ENCODE assay signal across 17 cellular contexts in the genomic region with DNA sequence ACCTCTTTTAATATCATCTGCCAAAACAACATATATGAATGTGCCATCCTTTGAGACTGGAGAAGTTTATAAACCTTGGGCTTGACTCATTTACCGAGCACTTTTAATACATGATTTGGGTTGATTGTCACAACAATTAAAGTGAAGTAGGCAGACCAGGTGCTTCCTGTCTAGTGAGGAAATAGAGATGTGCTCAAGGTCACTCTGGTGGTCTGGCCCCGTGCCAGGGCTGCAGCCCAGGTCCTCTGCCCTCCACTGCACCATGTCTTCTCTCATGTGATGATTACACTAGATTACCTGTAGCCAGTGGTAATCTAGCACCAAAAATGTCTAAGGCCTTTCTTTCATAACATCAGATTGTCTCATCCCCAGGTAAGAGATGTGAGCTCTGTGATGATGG.
DNase-seq lines count a peak whose midpoint lies in the region; ATAC-seq and TF ChIP-seq lines count a peak whose summit lies in the region.
"Had no signal": no experiment of that assay in that cellular context is flagged by ENCODE, and none has a peak within 500 bp of the region (broad histone marks: within the 10 kb centered on the region; RNA-seq: fewer than 3 reads in every experiment).

No MANE protein-coding gene starts in this region.

- peaks cover 3% of the 10 kb centered on the region for H3K27me3 Mint-ChIP-seq in activated CD8-positive, alpha-beta T cell treated with anti-CD3 and anti-CD28 coated beads for 36 hours
- H3K27me3 Mint-ChIP-seq: dendritic cell treated with granulocyte-macrophage colony-stimulating factor and Interleukin-4, amounts not matched to agents 40 ng/mL and 50 ng/mL, for 4 days had no signal

- intact Hi-C loops in activated CD8-positive, alpha-beta T cell treated with anti-CD3 and anti-CD28 coated beads for 36 hours (cut with micrococcal nuclease) = no loop called here

- peak; percentile 68 for ATAC-seq in HG03571 (IDR thresholded peaks at IDR 0.05; ENCODE audit: unreplicated experiment)
- no peak for ATAC-seq in activated CD8-positive, alpha-beta T cell treated with anti-CD3 and anti-CD28 coated beads for 36 hours
- no peak for ATAC-seq in left lobe of liver
- ATAC-seq: activated CD8-positive, alpha-beta T cell treated with anti-CD3 and anti-CD28 coated beads, Interleukin-2, amount 10 ng/mL, durations not matched to agents 7 days and 5 days; CD8-positive, alpha-beta T cell; right cardiac atrium; upper lobe of right lung had no signal

- no peak overlapping the region for H3K27ac Mint-ChIP-seq in activated CD8-positive, alpha-beta T cell treated with anti-CD3 and anti-CD28 coated beads for 36 hours
- H3K27ac Mint-ChIP-seq: activated CD8-positive, alpha-beta T cell treated with anti-CD3 and anti-CD28 coated beads, Interleukin-2, amount 10 ng/mL, durations not matched to agents 7 days and 5 days; CD8-positive, alpha-beta T cell; dendritic cell treated with granulocyte-macrophage colony-stimulating factor and Interleukin-4, amounts not matched to agents 40 ng/mL and 50 ng/mL, for 4 days; neural progenitor cell had no signal

- H3K36me3 Mint-ChIP-seq in activated CD8-positive, alpha-beta T cell treated with anti-CD3 and anti-CD28 coated beads for 36 hours (ENCODE audit: low read depth) = no peaks in the 10 kb centered on the region
- H3K36me3 Mint-ChIP-seq: CD8-positive, alpha-beta T cell had no signal

- no peaks in the 10 kb centered on the region for H3K4me1 Mint-ChIP-seq in activated CD8-positive, alpha-beta T cell treated with anti-CD3 and anti-CD28 coated beads for 36 hours (ENCODE audit: low read depth)
- H3K4me1 Mint-ChIP-seq: neural progenitor cell had no signal

- POLR2A ChIA-PET in activated CD8-positive, alpha-beta T cell treated with anti-CD3 and anti-CD28 coated beads for 36 hours (lab: Charles Lee) = no interaction called here

- CTCF ChIA-PET in activated CD8-positive, alpha-beta T cell treated with anti-CD3 and anti-CD28 coated beads for 36 hours (lab: Charles Lee) = interaction anchor here (1.2 kb wide), 1 partner anchor 67 kb away, joined by 3 read pairs; no protein-coding TSS in a partner anchor

- TF ChIP-seq CTCF in activated CD8-positive, alpha-beta T cell treated with anti-CD3 and anti-CD28 coated beads for 36 hours (IDR thresholded peaks at IDR 0.05) = no peak

- DNase-seq in DMS79 treated with DMSO at 0.1 percent for 48 hours (lab: John Stamatoyannopoulos, UW) (peak; percentile 74), NCI-H748 treated with DMSO at 0.1 percent for 48 hours (lab: John Stamatoyannopoulos, UW) (peak; percentile 28), kidney tubule cell (ENCODE audit: low spot score) (peak; percentile 41), left lobe of liver (ENCODE audit: low spot score) (no peak), Kasumi-1 (lab: John Stamatoyannopoulos, UW) (no peak)
- no peak for DNase-seq in activated CD8-positive, alpha-beta T cell treated with anti-CD3 and anti-CD28 coated beads for 36 hours
- DNase-seq: activated CD8-positive, alpha-beta T cell treated with anti-CD3 and anti-CD28 coated beads, Interleukin-2, amount 10 ng/mL, durations not matched to agents 7 days and 5 days; activated effector memory CD4-positive, alpha-beta T cell treated with Interleukin-2 at 50 U/mL for 16 hours; aorta; CD8-positive, alpha-beta T cell; NCI-H1436 treated with DMSO at 0.1 percent for 48 hours; right cardiac atrium; stimulated activated CD4-positive, alpha-beta T cell treated with anti-CD3 and anti-CD28 coated beads, Interleukin-2, amount 100 ng/mL, for 24 hours; upper lobe of right lung had no signal

- H3K4me3 Mint-ChIP-seq in activated CD8-positive, alpha-beta T cell treated with anti-CD3 and anti-CD28 coated beads for 36 hours = no peak overlapping the region
- H3K4me3 Mint-ChIP-seq: activated CD8-positive, alpha-beta T cell treated with anti-CD3 and anti-CD28 coated beads, Interleukin-2, amount 10 ng/mL, durations not matched to agents 7 days and 5 days; CD8-positive, alpha-beta T cell; dendritic cell treated with granulocyte-macrophage colony-stimulating factor and Interleukin-4, amounts not matched to agents 40 ng/mL and 50 ng/mL, for 4 days; neural progenitor cell had no signal

- no peaks in the 10 kb centered on the region for H3K9me3 Mint-ChIP-seq in activated CD8-positive, alpha-beta T cell treated with anti-CD3 and anti-CD28 coated beads for 36 hours
- H3K9me3 Mint-ChIP-seq: CD8-positive, alpha-beta T cell; dendritic cell treated with granulocyte-macrophage colony-stimulating factor and Interleukin-4, amounts not matched to agents 40 ng/mL and 50 ng/mL, for 4 days; neural progenitor cell had no signal

Comparison
In these comparisons a context has a peak if more than half of its experiments do, and no peak if none do; other contexts are left out.
1. DNase-seq: peak in DMS79 treated with DMSO at 0.1 percent for 48 hours (single experiment), NCI-H748 treated with DMSO at 0.1 percent for 48 hours (single experiment) and kidney tubule cell (single experiment); none in activated CD8-positive, alpha-beta T cell treated with anti-CD3 and anti-CD28 coated beads for 36 hours (single experiment), left lobe of liver (single experiment) and Kasumi-1 (0 of 2).